8 cellular contexts compared by ENCODE assay signal in the genomic region with DNA sequence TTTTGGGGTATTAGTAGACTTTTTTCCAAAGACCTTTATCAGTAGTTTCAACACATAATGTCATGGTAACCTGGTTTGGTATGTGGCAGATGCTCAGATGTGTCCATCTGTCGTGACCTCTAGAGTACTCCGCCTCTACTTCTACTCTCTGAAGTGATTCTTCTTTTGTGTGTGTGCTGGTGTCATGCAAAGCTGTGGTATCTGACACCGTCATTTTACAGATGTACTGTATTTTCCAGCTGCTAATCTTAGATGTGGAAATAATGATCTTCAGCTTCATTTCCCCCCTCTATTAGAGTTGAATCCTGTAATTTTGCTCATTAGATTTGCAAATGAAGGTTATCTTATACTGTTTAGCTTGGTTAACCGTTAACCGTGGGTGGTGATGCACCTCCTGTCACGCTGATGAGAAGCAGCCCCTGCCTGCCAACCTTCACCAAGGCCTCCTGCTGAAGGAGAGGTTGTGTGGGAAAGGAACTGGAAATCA.
DNase-seq lines count a peak whose midpoint lies in the region; ATAC-seq and TF ChIP-seq lines count a peak whose summit lies in the region.

No MANE protein-coding gene starts in this region.

- intact Hi-C loops in spleen (cut with DNase I; ENCODE audit: low total_unique reads) (no loop called here), left colon (cut with DNase I, micrococcal nuclease) (no loop called here)

- H3K9me3 Mint-ChIP-seq in CD4-positive, CD25-positive, alpha-beta regulatory T cell, result peaks cover 0 to 11% (median 1%) of the 10 kb centered on the region in 7 donors
- peaks cover 7% of the 10 kb centered on the region for H3K9me3 Mint-ChIP-seq in activated naive CD8-positive, alpha-beta T cell treated with anti-CD3 and anti-CD28 coated beads, Interleukin-2, amount 10 ng/mL, durations not matched to agents 7 days and 5 days

- H3K9me3 ChIP-seq in CD4-positive, CD25-positive, alpha-beta regulatory T cell (ENCODE audit: control insufficient read depth in 2 of 2, low read length in 2 of 2), result peaks cover 0 to 4% of the 10 kb centered on the region in 2 experiments
- peaks cover 0 to 12% (median 7%) of the 10 kb centered on the region in 8 donors for H3K9me3 ChIP-seq in spleen

- peak overlapping the region; percentile 0 for H3K27ac ChIP-seq in CD4-positive, CD25-positive, alpha-beta regulatory T cell (ENCODE audit: insufficient read depth, low read length, poor library complexity, severe bottlenecking)
- peak overlapping the region in 1 of 8 donors; percentile 12 for H3K27ac ChIP-seq in spleen

- no peak for TF ChIP-seq POLR2A in spleen (IDR thresholded peaks at IDR 0.05)

- peak in 1 of 3 donors; percentile 51 for DNase-seq in CD4-positive, CD25-positive, alpha-beta regulatory T cell
- DNase-seq in activated naive CD8-positive, alpha-beta T cell treated with anti-CD3 and anti-CD28 coated beads, Interleukin-2, amount 10 ng/mL, durations not matched to agents 7 days and 5 days, result no peak
- DNase-seq in T-helper 1 cell (no peak), spleen (no peak), left colon (no peak)

- H3K36me3 ChIP-seq in CD4-positive, CD25-positive, alpha-beta regulatory T cell (ENCODE audit: control insufficient read depth, insufficient read depth, low read length), result no peaks in the 10 kb centered on the region
- H3K36me3 ChIP-seq in spleen, result no peaks in the 10 kb centered on the region

- POLR2A ChIA-PET in activated naive CD8-positive, alpha-beta T cell treated with anti-CD3 and anti-CD28 coated beads, Interleukin-2, amount 10 ng/mL, durations not matched to agents 7 days and 5 days (lab: Charles Lee), result interaction anchor here (0.6 to 2.0 kb wide), 5 partner anchors 25 to 222 kb away, joined by 3 to 11 read pairs (median 4); a partner anchor contains a TSS

- peak overlapping the region in 3 of 4 donors; percentile 16 to 73 (median 45) for H3K4me3 Mint-ChIP-seq in CD4-positive, CD25-positive, alpha-beta regulatory T cell
- H3K4me3 Mint-ChIP-seq in activated naive CD8-positive, alpha-beta T cell treated with anti-CD3 and anti-CD28 coated beads, Interleukin-2, amount 10 ng/mL, durations not matched to agents 7 days and 5 days, result peak overlapping the region; percentile 45

- no peak for TF ChIP-seq CTCF in spleen (IDR thresholded peaks at IDR 0.05 in 8 of 11, conservative IDR thresholded peaks at IDR 0.05 in 3 of 11)

- no peaks in the 10 kb centered on the region for H3K27me3 Mint-ChIP-seq in CD4-positive, CD25-positive, alpha-beta regulatory T cell
- H3K27me3 Mint-ChIP-seq in activated naive CD8-positive, alpha-beta T cell treated with anti-CD3 and anti-CD28 coated beads, Interleukin-2, amount 10 ng/mL, durations not matched to agents 7 days and 5 days, result no peaks in the 10 kb centered on the region

- WGBS in spleen, 5 donors, result 58 to 72% (median 62%) methylated on average over 6 of the region's 6 CpGs

- H3K27ac Mint-ChIP-seq in CD4-positive, CD25-positive, alpha-beta regulatory T cell, result peak overlapping the region; percentile 48 to 91 (median 90)
- peak overlapping the region; percentile 76 for H3K27ac Mint-ChIP-seq in activated naive CD8-positive, alpha-beta T cell treated with anti-CD3 and anti-CD28 coated beads, Interleukin-2, amount 10 ng/mL, durations not matched to agents 7 days and 5 days

- H3K4me3 ChIP-seq in CD4-positive, CD25-positive, alpha-beta regulatory T cell (ENCODE audit: low read depth, low read length), result peak overlapping the region; percentile 51
- no peak overlapping the region for H3K4me3 ChIP-seq in spleen

- H3K27me3 ChIP-seq in CD4-positive, CD25-positive, alpha-beta regulatory T cell (ENCODE audit: control insufficient read depth, insufficient read depth, low read length), result no peaks in the 10 kb centered on the region
- no peaks in the 10 kb centered on the region for H3K27me3 ChIP-seq in spleen (replicated peaks in 1 of 7)

- H3K4me1 Mint-ChIP-seq in CD4-positive, CD25-positive, alpha-beta regulatory T cell, result peaks cover 40 to 73% (median 56%) of the 10 kb centered on the region in 4 donors
- H3K4me1 Mint-ChIP-seq in activated naive CD8-positive, alpha-beta T cell treated with anti-CD3 and anti-CD28 coated beads, Interleukin-2, amount 10 ng/mL, durations not matched to agents 7 days and 5 days, result peaks cover 55% of the 10 kb centered on the region

- peak in 1 of 2 donors; percentile 26 for ATAC-seq in CD4-positive, CD25-positive, alpha-beta regulatory T cell (ENCODE audit: low read depth in 2 of 2)
- peak; percentile 91 for ATAC-seq in GM18909 (IDR thresholded peaks at IDR 0.05; ENCODE audit: poor library complexity, unreplicated experiment)
- ATAC-seq in HG03060 (IDR thresholded peaks at IDR 0.05; ENCODE audit: low read depth, unreplicated experiment), result peak; percentile 61
- peak; percentile 65 for ATAC-seq in activated naive CD8-positive, alpha-beta T cell treated with anti-CD3 and anti-CD28 coated beads, Interleukin-2, amount 10 ng/mL, durations not matched to agents 7 days and 5 days (ENCODE audit: low read depth)
- ATAC-seq in HG03520 (IDR thresholded peaks at IDR 0.05; ENCODE audit: unreplicated experiment), result no peak
- no peak for ATAC-seq in left colon

- peaks cover 6% of the 10 kb centered on the region for H3K36me3 Mint-ChIP-seq in CD4-positive, CD25-positive, alpha-beta regulatory T cell
- peaks cover 38% of the 10 kb centered on the region for H3K36me3 Mint-ChIP-seq in activated naive CD8-positive, alpha-beta T cell treated with anti-CD3 and anti-CD28 coated beads, Interleukin-2, amount 10 ng/mL, durations not matched to agents 7 days and 5 days

- H3K4me1 ChIP-seq in CD4-positive, CD25-positive, alpha-beta regulatory T cell (ENCODE audit: control insufficient read depth, insufficient read depth, low read length, poor library complexity, severe bottlenecking), result peaks cover 30% of the 10 kb centered on the region
- peaks cover 0 to 19% (median 3%) of the 10 kb centered on the region in 6 donors for H3K4me1 ChIP-seq in spleen

Comparison
In these comparisons a context has a peak if more than half of its experiments do, and no peak if none do; other contexts are left out.
1. ATAC-seq: peak in GM18909 (single experiment), HG03060 (single experiment) and activated naive CD8-positive, alpha-beta T cell treated with anti-CD3 and anti-CD28 coated beads, Interleukin-2, amount 10 ng/mL, durations not matched to agents 7 days and 5 days (single experiment); none in HG03520 (single experiment) and left colon (single experiment).